1 cellular context compared by ENCODE assay signal in the genomic region with DNA sequence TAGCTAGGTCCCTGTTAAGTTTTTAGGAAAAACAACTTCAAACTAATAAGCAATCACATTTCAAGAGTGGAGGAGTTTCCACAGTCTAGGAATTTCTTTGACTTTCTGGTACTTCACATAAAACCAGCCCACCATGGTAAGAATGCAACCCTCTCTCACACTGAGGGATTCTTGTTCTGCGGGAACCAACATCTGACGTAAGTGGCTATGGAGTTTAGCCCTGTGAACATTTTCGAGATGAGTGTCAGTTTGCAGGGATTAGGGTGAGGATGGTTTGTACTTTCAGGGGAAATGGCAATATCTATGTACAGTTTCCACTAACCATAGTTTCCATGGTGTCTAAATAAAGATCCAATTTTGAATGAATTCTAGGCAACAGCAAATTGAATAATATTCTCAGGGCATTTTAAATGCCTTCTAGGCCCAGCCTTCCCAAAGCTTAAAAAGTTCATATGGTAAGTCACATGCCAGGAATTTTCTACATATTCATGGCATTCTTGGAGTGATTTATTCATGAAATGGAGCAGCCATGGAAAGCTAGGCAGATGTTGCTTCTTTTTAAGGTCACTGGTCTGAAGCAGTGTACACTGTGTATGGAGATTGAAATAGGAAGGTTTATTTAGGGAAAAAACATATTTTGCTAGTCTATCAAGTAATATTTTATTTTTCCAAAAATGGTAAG.
TF ChIP-seq lines count a peak whose summit lies in the region.

No MANE protein-coding gene starts in this region.

TF ChIP-seq in SK-N-SH, 30 proteins besides CTCF, POLR2A, EP300 and RAD21 (continued from another document):
- TF ChIP-seq, protein P1, sequence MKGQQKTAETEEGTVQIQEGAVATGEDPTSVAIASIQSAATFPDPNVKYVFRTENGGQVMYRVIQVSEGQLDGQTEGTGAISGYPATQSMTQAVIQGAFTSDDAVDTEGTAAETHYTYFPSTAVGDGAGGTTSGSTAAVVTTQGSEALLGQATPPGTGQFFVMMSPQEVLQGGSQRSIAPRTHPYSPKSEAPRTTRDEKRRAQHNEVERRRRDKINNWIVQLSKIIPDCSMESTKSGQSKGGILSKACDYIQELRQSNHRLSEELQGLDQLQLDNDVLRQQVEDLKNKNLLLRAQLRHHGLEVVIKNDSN (IDR thresholded peaks at IDR 0.05; ENCODE audit: borderline replicate concordance, low read depth), result no peak
- no peak for TF ChIP-seq TCF12 (IDR thresholded peaks at IDR 0.05)
- TF ChIP-seq YY1 (IDR thresholded peaks at IDR 0.05; ENCODE audit: low read depth), result no peak
- no peak for TF ChIP-seq NRF1 (IDR thresholded peaks at IDR 0.05; ENCODE audit: low read depth, low read length)
- TF ChIP-seq TAF1 (IDR thresholded peaks at IDR 0.05; ENCODE audit: borderline replicate concordance, low read depth, low read length), result no peak
- TF ChIP-seq RCOR1 (IDR thresholded peaks at IDR 0.05; ENCODE audit: low read length), result no peak
- no peak for TF ChIP-seq MXI1 (IDR thresholded peaks at IDR 0.05; ENCODE audit: low read depth, low read length)
- TF ChIP-seq FOXM1 (IDR thresholded peaks at IDR 0.05; ENCODE audit: low read depth), result no peak
- TF ChIP-seq, protein P2, sequence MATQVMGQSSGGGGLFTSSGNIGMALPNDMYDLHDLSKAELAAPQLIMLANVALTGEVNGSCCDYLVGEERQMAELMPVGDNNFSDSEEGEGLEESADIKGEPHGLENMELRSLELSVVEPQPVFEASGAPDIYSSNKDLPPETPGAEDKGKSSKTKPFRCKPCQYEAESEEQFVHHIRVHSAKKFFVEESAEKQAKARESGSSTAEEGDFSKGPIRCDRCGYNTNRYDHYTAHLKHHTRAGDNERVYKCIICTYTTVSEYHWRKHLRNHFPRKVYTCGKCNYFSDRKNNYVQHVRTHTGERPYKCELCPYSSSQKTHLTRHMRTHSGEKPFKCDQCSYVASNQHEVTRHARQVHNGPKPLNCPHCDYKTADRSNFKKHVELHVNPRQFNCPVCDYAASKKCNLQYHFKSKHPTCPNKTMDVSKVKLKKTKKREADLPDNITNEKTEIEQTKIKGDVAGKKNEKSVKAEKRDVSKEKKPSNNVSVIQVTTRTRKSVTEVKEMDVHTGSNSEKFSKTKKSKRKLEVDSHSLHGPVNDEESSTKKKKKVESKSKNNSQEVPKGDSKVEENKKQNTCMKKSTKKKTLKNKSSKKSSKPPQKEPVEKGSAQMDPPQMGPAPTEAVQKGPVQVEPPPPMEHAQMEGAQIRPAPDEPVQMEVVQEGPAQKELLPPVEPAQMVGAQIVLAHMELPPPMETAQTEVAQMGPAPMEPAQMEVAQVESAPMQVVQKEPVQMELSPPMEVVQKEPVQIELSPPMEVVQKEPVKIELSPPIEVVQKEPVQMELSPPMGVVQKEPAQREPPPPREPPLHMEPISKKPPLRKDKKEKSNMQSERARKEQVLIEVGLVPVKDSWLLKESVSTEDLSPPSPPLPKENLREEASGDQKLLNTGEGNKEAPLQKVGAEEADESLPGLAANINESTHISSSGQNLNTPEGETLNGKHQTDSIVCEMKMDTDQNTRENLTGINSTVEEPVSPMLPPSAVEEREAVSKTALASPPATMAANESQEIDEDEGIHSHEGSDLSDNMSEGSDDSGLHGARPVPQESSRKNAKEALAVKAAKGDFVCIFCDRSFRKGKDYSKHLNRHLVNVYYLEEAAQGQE (IDR thresholded peaks at IDR 0.05; ENCODE audit: low read depth, low read length), result no peak
- no peak for TF ChIP-seq EZH2phosphoT487 (IDR thresholded peaks at IDR 0.05; ENCODE audit: borderline replicate concordance, low read depth)
